In genomic region chr10:132542086-132542775, GRCh38 we compare ENCODE assay signal across 15 cellular contexts. TPM values are rescaled to one million over a fixed set of nuclear protein-coding genes. Genes with fewer than 3 reads are reported as not detected.
A peak's percentile ranks its signal among the peaks of the same experiment; 100 is the strongest.
DNase-seq lines count a peak whose midpoint lies in the region; ATAC-seq, FAIRE-seq and TF ChIP-seq lines count a peak whose summit lies in the region.
"Had no signal": no experiment of that assay in that cellular context is flagged by ENCODE, and none has a peak within 500 bp of the region (broad histone marks: within the 10 kb centered on the region; RNA-seq: fewer than 3 reads in every experiment).

No MANE protein-coding gene starts in this region.

- H3K23ac ChIP-seq in H1 (ENCODE audit: insufficient read length), result no peak overlapping the region

- peaks cover 0 to 9% (median 5%) of the 10 kb centered on the region in 4 experiments; a peak in 5 of 7 replicates for H3K27me3 ChIP-seq in H1 (replicated peaks in 1 of 4; ENCODE audit: control insufficient read depth in 3 of 4, extremely low read depth in 1 of 4, insufficient read depth in 3 of 4, low read length in 3 of 4)
- H3K27me3 ChIP-seq in colonic mucosa, result no peaks in the 10 kb centered on the region
- H3K27me3 ChIP-seq: cardiac muscle cell, uterus had no signal

- intact Hi-C loops in sciatic nerve (cut with DNase I), result no loop called here
- intact Hi-C loops in colonic mucosa (cut with DNase I), result loop anchor here (5.0 kb wide), 1 partner anchor 95 kb away; no protein-coding TSS in a partner anchor

- H3K56ac ChIP-seq in H1 (replicated peaks; ENCODE audit: insufficient read length, low read depth, low read length), result no peak overlapping the region

- H4K5ac ChIP-seq in H1 (ENCODE audit: insufficient read length, low read depth, low read length), result no peak overlapping the region

- H2BK120ac ChIP-seq in H1 (replicated peaks; ENCODE audit: low read depth, low read length), result no peak overlapping the region

- CTCF ChIA-PET in HEK293 (lab: Yijun Ruan, JAX), result interaction anchor here (0.6 kb wide), 1 partner anchor 788 kb away, joined by 3 read pairs; no protein-coding TSS in a partner anchor
- CTCF ChIA-PET in H1 (lab: Charles Lee; ENCODE audit: partially characterized antibody), result interaction anchor here (0.6 to 3.1 kb wide), 8 partner anchors 18 to 432 kb away, joined by 3 to 11 read pairs (median 3); no protein-coding TSS in a partner anchor

- no peak for TF ChIP-seq POLR2A in H1 (IDR thresholded peaks at IDR 0.05; ENCODE audit: control extremely low read depth in 1 of 2, low read depth in 2 of 2, low read length in 2 of 2)

- H3K9ac ChIP-seq in H1 (replicated peaks in 1 of 4; ENCODE audit: extremely low read depth in 1 of 4, low read depth in 3 of 4, low read length in 3 of 4) (no peak overlapping the region), colonic mucosa (ENCODE audit: low read depth in 2 of 2, low read length in 2 of 2) (no peak overlapping the region)

- H2BK12ac ChIP-seq in H1 (ENCODE audit: low read depth, low read length), result no peak overlapping the region; the same call in 1 of the 2 replicates

- H4K20me1 ChIP-seq in H1 (replicated peaks in 1 of 2; ENCODE audit: control insufficient read depth in 1 of 2, insufficient read depth in 2 of 2, low read length in 2 of 2), result peaks cover 2 to 18% of the 10 kb centered on the region in 2 experiments

- no peak for FAIRE-seq in H1 (lab: Jason Lieb, UNC)

- H3K4me3 ChIP-seq in HEK293 (ENCODE audit: low read depth, low read length), result no peak overlapping the region
- H3K4me3 ChIP-seq in H1 (ENCODE audit: extremely low read depth in 1 of 4, insufficient read depth in 2 of 4, low read depth in 3 of 4, low read length in 4 of 4), result no peak overlapping the region
- no peak overlapping the region for H3K4me3 ChIP-seq in colonic mucosa
- H3K4me3 ChIP-seq: cardiac muscle cell, lung, uterus had no signal

- H3K27ac ChIP-seq in HEK293 (ENCODE audit: extremely low read depth, low read depth, low read length) (no peak overlapping the region), H1 (ENCODE audit: low read depth, low read length) (no peak overlapping the region), colonic mucosa (no peak overlapping the region)
- H3K27ac ChIP-seq: cardiac muscle cell, uterus had no signal

- H3K4ac ChIP-seq in H1 (replicated peaks; ENCODE audit: insufficient read length, low read depth, low read length), result no peak overlapping the region

- DNase-seq in activated T-cell treated with anti-CD3 and anti-CD28 coated beads, Interleukin-2, amount 50 U/mL, for 1 hour, result peak; percentile 16
- DNase-seq in activated T-cell treated with anti-CD3 and anti-CD28 coated beads for 4 hours, result no peak
- DNase-seq in H1 (ENCODE audit: low read depth in 1 of 2, low spot score in 2 of 2), result no peak
- peak; percentile 59 for DNase-seq in sciatic nerve (ENCODE audit: low spot score)
- DNase-seq in colonic mucosa, result no peak
- DNase-seq: activated CD4-positive, alpha-beta T cell treated with anti-CD3 and anti-CD28 coated beads for 48 hours; activated gamma-delta T cell; hippocampal formation; stimulated activated CD8-positive, alpha-beta memory T cell treated with anti-CD3 and anti-CD28 coated beads, Interleukin-4, amount 100 ng/mL, for 48 hours had no signal

- TF ChIP-seq EP300 in H1 (IDR thresholded peaks at IDR 0.05; ENCODE audit: borderline replicate concordance in 1 of 2, low read depth in 2 of 2, low read length in 2 of 2), result no peak

- no peaks in the 10 kb centered on the region for H3K9me3 ChIP-seq in HEK293 (ENCODE audit: control insufficient read depth, insufficient read depth, low read depth, low read length)
- no peaks in the 10 kb centered on the region for H3K9me3 ChIP-seq in H1 (ENCODE audit: insufficient read depth in 2 of 2, low read depth in 1 of 2, low read length in 1 of 2)
- H3K9me3 ChIP-seq in colonic mucosa, result no peaks in the 10 kb centered on the region
- H3K9me3 ChIP-seq: uterus had no signal

- no peak for TF ChIP-seq RAD21 in H1 (IDR thresholded peaks at IDR 0.05 in 1 of 2, conservative IDR thresholded peaks at IDR 0.05 in 1 of 2; ENCODE audit: low read depth in 2 of 2, low read length in 2 of 2)

- H2AFZ ChIP-seq in H1 (ENCODE audit: low read length), result no peak overlapping the region

- ATAC-seq in sciatic nerve, result no peak
- no peak for ATAC-seq in GM21723 (IDR thresholded peaks at IDR 0.05; ENCODE audit: unreplicated experiment)
- ATAC-seq in HG02970 (IDR thresholded peaks at IDR 0.05; ENCODE audit: low FRiP score, unreplicated experiment), result no peak

- H2BK20ac ChIP-seq in H1 (ENCODE audit: low read length), result no peak overlapping the region

- H3K79me2 ChIP-seq in H1 (ENCODE audit: control insufficient read depth in 1 of 2, insufficient read depth in 2 of 2, low read length in 2 of 2), result peaks cover 0 to 45% of the 10 kb centered on the region in 2 experiments; a peak in 2 of 4 replicates

- H2BK15ac ChIP-seq in H1 (ENCODE audit: low read length), result no peak overlapping the region

- 0 out of 2 replicates have a peak overlapping the region, but pooled peaks have one; percentile 49 for H2BK5ac ChIP-seq in H1 (ENCODE audit: low read depth, low read length)

- TF ChIP-seq CTCF in HEK293 (tag by site-specific recombination; IDR thresholded peaks at IDR 0.05) (no peak), H1 (IDR thresholded peaks at IDR 0.05; ENCODE audit: control extremely low read depth in 1 of 3, insufficient read depth in 1 of 3, low read depth in 1 of 3, low read length in 3 of 3) (no peak), colonic mucosa (IDR thresholded peaks at IDR 0.05) (no peak)

- no peak overlapping the region; a peak in 2 of 4 replicates for H3K4me2 ChIP-seq in H1 (ENCODE audit: insufficient read depth in 1 of 2, low read depth in 2 of 2, low read length in 2 of 2)

- no peak overlapping the region; the same call in 1 of the 2 replicates for H4K8ac ChIP-seq in H1 (ENCODE audit: extremely low read depth, insufficient read depth, low read length)

- H4K91ac ChIP-seq in H1 (replicated peaks; ENCODE audit: insufficient read length, low read length), result peak overlapping the region; percentile 34

- POLR2A ChIA-PET in HEK293 (lab: Yijun Ruan, JAX), result interaction anchor here (1.0 kb wide), 1 partner anchor 30 kb away, joined by 4 read pairs; no protein-coding TSS in a partner anchor
- POLR2A ChIA-PET in H1 (lab: Charles Lee; ENCODE audit: partially characterized antibody), result no interaction called here

- no peak overlapping the region; the same call in 1 of the 2 replicates for H2AK5ac ChIP-seq in H1 (ENCODE audit: low read depth, low read length)

- no peak overlapping the region for H3K14ac ChIP-seq in H1 (ENCODE audit: insufficient read length)

- 81% methylated on average over 16 of the region's 19 CpGs; no CpG with 5 or more reads in 1 of the 2 experiments for WGBS in H1 (ENCODE audit: extremely low coverage in 1 of 2, insufficient coverage in 1 of 2, insufficient read length in 1 of 2, insufficient replicate concordance in 2 of 2, low coverage in 1 of 2, low lambda C conversion rate in 2 of 2, missing lambda C conversion rate in 1 of 2), 2 experiments

- no peak overlapping the region for H3K18ac ChIP-seq in H1 (ENCODE audit: extremely low read depth, low read length)

- H3K23me2 ChIP-seq in H1 (ENCODE audit: low read depth, low read length), result no peaks in the 10 kb centered on the region; the same call in 1 of the 2 replicates

- no peaks in the 10 kb centered on the region for H3K36me3 ChIP-seq in HEK293 (ENCODE audit: control insufficient read depth in 2 of 2, insufficient read depth in 1 of 2, low read length in 2 of 2)
- H3K36me3 ChIP-seq in H1 (ENCODE audit: control insufficient read depth in 2 of 4, insufficient read depth in 4 of 4, low read length in 3 of 4), result no peaks in the 10 kb centered on the region
- H3K36me3 ChIP-seq in colonic mucosa, result no peaks in the 10 kb centered on the region
- H3K36me3 ChIP-seq: cardiac muscle cell, uterus had no signal

- peaks cover 28% of the 10 kb centered on the region for H3K4me1 ChIP-seq in HEK293 (ENCODE audit: control insufficient read depth, insufficient read depth, low read length)
- H3K4me1 ChIP-seq in H1 (replicated peaks in 1 of 4; ENCODE audit: control insufficient read depth in 3 of 4, insufficient read depth in 4 of 4, low read length in 3 of 4), result peaks cover 0 to 29% (median 17%) of the 10 kb centered on the region in 4 experiments; a peak in 6 of 7 replicates
- H3K4me1 ChIP-seq in colonic mucosa, result peaks cover 7% of the 10 kb centered on the region

- peaks cover 10% of the 10 kb centered on the region for H3K79me1 ChIP-seq in H1 (ENCODE audit: low read depth, low read length)

TF ChIP-seq in H1, 55 proteins besides CTCF, POLR2A, EP300 and RAD21 (continues in another document):
- TF ChIP-seq BACH1 (IDR thresholded peaks at IDR 0.05; ENCODE audit: low read length) (peak; percentile 37; the same call in 1 of the 2 replicates), GABPA (IDR thresholded peaks at IDR 0.05; ENCODE audit: borderline replicate concordance, insufficient read depth, low read length) (no peak), MAFK (IDR thresholded peaks at IDR 0.05; ENCODE audit: low read depth, low read length) (peak; percentile 47; the same call in 1 of the 2 replicates)

RNA-seq across cellular contexts. Expression of gene INPP5A, which starts 4.6 kb away (rescaled TPM):
- 25.5 and 27.5 TPM in 2 replicates for total RNA-seq in H1 (2021; fragmentation: NEBNext Ultra II Directional; extraction: Animal tissue kit (Norgen Biotek cat#: 25700))
- 16.8 and 19.7 TPM in 2 replicates for polyA plus RNA-seq in H1 (2011; rRNA removed)
- polyA plus RNA-seq in H1 (2011; cell fraction: cytosol; rRNA removed), result 15.9 TPM
- polyA plus RNA-seq in H1 (2011; cell fraction: nucleus; rRNA removed), result 12.0 TPM
- 16.0 to 19.8 TPM (median 18.0 TPM) in 4 replicates for polyA plus RNA-seq in H1 (2012, experiment 1 of 2)
- 19.3 TPM for polyA plus RNA-seq in H1 (2012, experiment 2 of 2)
- 15.4 TPM for polyA plus RNA-seq in H1 (2013, experiment 1 of 2)
- 14.7 TPM for polyA plus RNA-seq in H1 (2013, experiment 2 of 2)
- polyA minus RNA-seq in H1 (2011; rRNA and poly(A)+ RNA removed), result 21.6 and 22.1 TPM in 2 replicates
- polyA minus RNA-seq in H1 (2011; cell fraction: cytosol; rRNA and poly(A)+ RNA removed), result 12.3 TPM
- polyA minus RNA-seq in H1 (2011; cell fraction: nucleus; rRNA and poly(A)+ RNA removed), result 12.1 TPM
- total RNA-seq in sciatic nerve (54.3 TPM), colonic mucosa (10 to 100 TPM; 29.9 to 41.5 TPM)

Comparison
In these comparisons a context has a peak if more than half of its experiments do, and no peak if none do; other contexts are left out.
1. DNase-seq: peak in activated T-cell treated with anti-CD3 and anti-CD28 coated beads, Interleukin-2, amount 50 U/mL, for 1 hour (single experiment) and sciatic nerve (single experiment); none in activated T-cell treated with anti-CD3 and anti-CD28 coated beads for 4 hours (single experiment), H1 (0 of 2) and colonic mucosa (single experiment).